ENCODE assay signal across 11 cellular contexts in genomic region chr9:95138474-95138873, GRCh38.
DNase-seq lines count a peak whose midpoint lies in the region; ATAC-seq and TF ChIP-seq lines count a peak whose summit lies in the region.
"Had no signal": no experiment of that assay in that cellular context is flagged by ENCODE, and none has a peak within 500 bp of the region (broad histone marks: within the 10 kb centered on the region; RNA-seq: fewer than 3 reads in every experiment).

No MANE protein-coding gene starts in this region.

- no peak overlapping the region for H4K8ac ChIP-seq in mesendoderm (ENCODE audit: low read depth, low read length)

- H3K27me3 ChIP-seq in mesendoderm (ENCODE audit: insufficient read depth, low read length, poor library complexity) (no peaks in the 10 kb centered on the region), WERI-Rb-1 (ENCODE audit: insufficient read depth, low read depth, severe bottlenecking) (no peaks in the 10 kb centered on the region)

- no peak overlapping the region for H2BK120ac ChIP-seq in mesendoderm (ENCODE audit: low read depth, low read length)

- no peak overlapping the region for H2AK5ac ChIP-seq in mesendoderm (ENCODE audit: low read length)

- no peak overlapping the region for H3K4ac ChIP-seq in mesendoderm (ENCODE audit: low read depth, low read length)

- H3K4me3 ChIP-seq in mesendoderm (ENCODE audit: low read length): no peak overlapping the region
- H3K4me3 ChIP-seq in WERI-Rb-1 (ENCODE audit: low read depth, low read length): no peak overlapping the region

- no peaks in the 10 kb centered on the region for H3K9me3 ChIP-seq in WERI-Rb-1 (ENCODE audit: severe bottlenecking)

- H3K23ac ChIP-seq in mesendoderm (ENCODE audit: low read length): no peak overlapping the region

- H3K18ac ChIP-seq in mesendoderm (ENCODE audit: low read length): no peak overlapping the region

- no peak overlapping the region for H4K5ac ChIP-seq in mesendoderm (ENCODE audit: low read length)

- H3K4me1 ChIP-seq in mesendoderm (ENCODE audit: control insufficient read depth, low read depth, low read length): no peaks in the 10 kb centered on the region

- no peaks in the 10 kb centered on the region for H3K79me2 ChIP-seq in mesendoderm (ENCODE audit: control insufficient read depth, insufficient read depth, low read length)

- WGBS in mesendoderm (ENCODE audit: extremely low coverage, insufficient coverage, low lambda C conversion rate): no CpG with 5 or more reads among the region's 10 CpGs

- DNase-seq in G401 (ENCODE audit: low spot score) (peak; percentile 80), NCI-H2107 (lab: John Stamatoyannopoulos, UW) (peak; percentile 85), mesendoderm (peak; percentile 62), middle frontal gyrus (ENCODE audit: extremely low spot score, low spot score) (no peak), WERI-Rb-1 (no peak), head of caudate nucleus (no peak)
- DNase-seq: activated CD4-positive, alpha-beta T cell treated with anti-CD3 and anti-CD28 coated beads for 1 hour; CD4-positive, alpha-beta memory T cell; stimulated activated CD8-positive, alpha-beta memory T cell treated with anti-CD3 and anti-CD28 coated beads, Interleukin-4, amount 100 ng/mL, for 48 hours had no signal

- ATAC-seq in SK-N-SH treated with all-trans-retinoic acid at 6 μM for 48 hours (peak; percentile 71), GM21447 (IDR thresholded peaks at IDR 0.05; ENCODE audit: unreplicated experiment) (no peak)

- no peaks in the 10 kb centered on the region for H3K79me1 ChIP-seq in mesendoderm (ENCODE audit: low read length)

- no peak overlapping the region for H2BK5ac ChIP-seq in mesendoderm (ENCODE audit: low read length)

- H3K9ac ChIP-seq in mesendoderm (ENCODE audit: low read length): no peak overlapping the region

- intact Hi-C loops in head of caudate nucleus (cut with DNase I): no loop called here

- H3K56ac ChIP-seq in mesendoderm (ENCODE audit: low read length): no peak overlapping the region

- in situ Hi-C loops in G401 (cut with HindIII; ENCODE audit: low sequenced_read_pairs): no loop called here

- H3K4me2 ChIP-seq in mesendoderm (ENCODE audit: low read length): no peak overlapping the region

- no peak for TF ChIP-seq CTCF in WERI-Rb-1 (IDR thresholded peaks at IDR 0.05; ENCODE audit: low read depth, low read length)

- no peaks in the 10 kb centered on the region for H3K36me3 ChIP-seq in mesendoderm (ENCODE audit: control insufficient read depth, insufficient read depth, low read length)
- H3K36me3 ChIP-seq in WERI-Rb-1: peaks cover 3% of the 10 kb centered on the region

- H2BK15ac ChIP-seq in mesendoderm (replicated peaks; ENCODE audit: low read depth): no peak overlapping the region

- no peak overlapping the region for H3K27ac ChIP-seq in mesendoderm (ENCODE audit: low read depth, low read length)
- H3K27ac ChIP-seq in WERI-Rb-1: no peak overlapping the region

TF ChIP-seq in SK-N-SH treated with all-trans-retinoic acid at 6 μM for 48 hours, 23 proteins besides CTCF, POLR2A, EP300 and RAD21:
- TF ChIP-seq ESRRG (CRISPR knock-in tag; IDR thresholded peaks at IDR 0.05): no peak
- TF ChIP-seq SNAI2 (CRISPR knock-in tag; IDR thresholded peaks at IDR 0.05): peak; percentile 58; the same call in 1 of the 2 replicates
- no peak for TF ChIP-seq ZNF70 (CRISPR knock-in tag; IDR thresholded peaks at IDR 0.05)
- no peak for TF ChIP-seq ZFP30 (CRISPR knock-in tag; IDR thresholded peaks at IDR 0.05)
- no peak for TF ChIP-seq CREB5 (CRISPR knock-in tag; IDR thresholded peaks at IDR 0.05; ENCODE audit: low read depth)
- TF ChIP-seq ZNF565 (CRISPR knock-in tag; conservative IDR thresholded peaks at IDR 0.05; ENCODE audit: low read depth): no peak

Comparison
In these comparisons a context has a peak if more than half of its experiments do, and no peak if none do; other contexts are left out.
1. DNase-seq: peak in G401 (single experiment), NCI-H2107 (single experiment) and mesendoderm (single experiment); none in middle frontal gyrus (single experiment), WERI-Rb-1 (single experiment) and head of caudate nucleus (0 of 42).